ENCODE assay signal across 8 cellular contexts in the genomic region with DNA sequence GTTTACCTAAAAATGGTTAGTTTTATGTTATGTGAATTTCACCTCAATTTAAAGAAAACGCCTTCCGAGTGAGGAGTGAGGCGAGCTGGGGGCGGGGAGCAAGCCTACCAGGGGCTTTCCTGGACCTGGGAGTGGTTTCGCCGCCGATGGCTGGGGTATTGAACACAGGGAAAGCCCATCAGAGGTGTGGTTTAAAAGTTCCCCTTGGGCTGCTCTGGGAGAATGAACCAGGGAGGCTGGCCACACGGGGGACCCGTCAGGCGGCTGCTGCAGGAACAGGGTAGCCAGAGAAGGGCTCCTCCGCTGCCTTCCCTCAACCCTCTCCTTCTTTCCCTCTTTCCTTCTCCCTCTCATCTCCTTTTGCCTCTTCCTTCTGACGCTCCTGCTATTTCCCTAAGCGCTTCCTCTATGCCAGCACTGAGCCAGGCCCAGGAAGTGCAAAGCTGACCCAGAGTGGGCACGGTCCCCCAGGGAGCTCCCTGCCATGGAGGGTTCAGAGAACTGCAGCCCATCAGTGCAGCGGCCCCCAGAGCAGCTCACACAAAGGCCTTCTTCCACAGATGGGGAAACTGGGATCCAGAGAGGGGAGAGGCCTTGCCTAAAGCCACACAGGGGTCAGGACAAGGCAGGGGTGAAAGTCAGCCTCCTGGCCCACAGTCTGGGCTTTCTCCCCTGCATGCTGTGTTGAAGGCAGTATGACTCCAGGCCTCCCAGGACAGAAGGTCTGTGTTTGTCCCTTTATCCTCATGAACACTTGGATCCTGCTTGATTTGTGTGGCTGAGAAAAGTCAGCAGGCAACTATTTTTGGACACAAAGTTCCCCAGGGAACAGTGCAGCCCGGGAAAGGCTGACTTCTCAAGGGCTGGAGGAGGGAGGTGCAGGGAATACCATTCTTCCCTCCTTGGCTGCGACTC. TPM values are rescaled to one million over a fixed set of nuclear protein-coding genes. Genes with fewer than 3 reads are reported as not detected.
DNase-seq lines count a peak whose midpoint lies in the region; ATAC-seq and TF ChIP-seq lines count a peak whose summit lies in the region.

No MANE protein-coding gene starts in this region.

- no peaks in the 10 kb centered on the region for H3K9me3 ChIP-seq in ectodermal cell (ENCODE audit: control insufficient read depth, low read length)

- H3K4me3 Mint-ChIP-seq in activated CD4-positive, alpha-beta T cell treated with anti-CD3 and anti-CD28 coated beads, Interleukin-2, amount 10 ng/mL, durations not matched to agents 24 days and 14 days: peak overlapping the region; percentile 96
- peak overlapping the region; percentile 4 to 17 (median 15) for H3K4me3 Mint-ChIP-seq in nephron

- peak; percentile 14 to 35 for DNase-seq in AML-193 (lab: John Stamatoyannopoulos, UW)
- peak; percentile 91 for DNase-seq in activated CD4-positive, alpha-beta T cell treated with anti-CD3 and anti-CD28 coated beads, Interleukin-2, amount 10 ng/mL, durations not matched to agents 24 days and 14 days
- DNase-seq in RKO (ENCODE audit: low spot score): no peak

- peak overlapping the region; percentile 93 for H3K27ac Mint-ChIP-seq in activated CD4-positive, alpha-beta T cell treated with anti-CD3 and anti-CD28 coated beads, Interleukin-2, amount 10 ng/mL, durations not matched to agents 24 days and 14 days
- H3K27ac Mint-ChIP-seq in nephron: peak overlapping the region; percentile 66 to 70 (median 69)

- ATAC-seq in HG02610 (IDR thresholded peaks at IDR 0.05; ENCODE audit: unreplicated experiment) (peak; percentile 30), HG02884 (IDR thresholded peaks at IDR 0.05; ENCODE audit: unreplicated experiment) (no peak)

- intact Hi-C loops in activated CD4-positive, alpha-beta T cell treated with anti-CD3 and anti-CD28 coated beads, Interleukin-2, amount 10 ng/mL, durations not matched to agents 24 days and 14 days (cut with micrococcal nuclease): loop anchor here (2.0 to 10.0 kb wide), 4 partner anchors 16 to 868 kb away; partner anchors contain the start of gene COL27A1

- H3K27me3 ChIP-seq in ectodermal cell (ENCODE audit: control insufficient read depth, insufficient read depth, low read length, poor library complexity, severe bottlenecking): no peaks in the 10 kb centered on the region

- no peaks in the 10 kb centered on the region for H3K27me3 Mint-ChIP-seq in activated CD4-positive, alpha-beta T cell treated with anti-CD3 and anti-CD28 coated beads, Interleukin-2, amount 10 ng/mL, durations not matched to agents 24 days and 14 days
- H3K27me3 Mint-ChIP-seq in nephron (ENCODE audit: low read depth): peaks cover 6% of the 10 kb centered on the region

- peaks cover 59% of the 10 kb centered on the region for H3K4me1 Mint-ChIP-seq in activated CD4-positive, alpha-beta T cell treated with anti-CD3 and anti-CD28 coated beads, Interleukin-2, amount 10 ng/mL, durations not matched to agents 24 days and 14 days
- peaks cover 50% of the 10 kb centered on the region for H3K4me1 Mint-ChIP-seq in nephron

- no peaks in the 10 kb centered on the region for H3K36me3 ChIP-seq in ectodermal cell (ENCODE audit: control insufficient read depth, insufficient read depth, low read length)

- no peak overlapping the region for H3K4me3 ChIP-seq in ectodermal cell (ENCODE audit: insufficient read depth, low read depth, low read length)

- peak in 1 of 3 experiments; percentile 15 for TF ChIP-seq CTCF in nephron (IDR thresholded peaks at IDR 0.05; ENCODE audit: unreplicated experiment in 3 of 3)

- H3K36me3 Mint-ChIP-seq in activated CD4-positive, alpha-beta T cell treated with anti-CD3 and anti-CD28 coated beads, Interleukin-2, amount 10 ng/mL, durations not matched to agents 24 days and 14 days (ENCODE audit: low read depth): peaks cover 69% of the 10 kb centered on the region
- H3K36me3 Mint-ChIP-seq in nephron (ENCODE audit: low read depth): peaks cover 11% of the 10 kb centered on the region

- 36 to 39% methylated on average over 17 of the region's 17 CpGs for WGBS in ectodermal cell, 2 experiments

- peaks cover 41% of the 10 kb centered on the region for H3K4me1 ChIP-seq in ectodermal cell (ENCODE audit: control insufficient read depth, insufficient read depth, low read length)

- no peaks in the 10 kb centered on the region for H3K9me3 Mint-ChIP-seq in activated CD4-positive, alpha-beta T cell treated with anti-CD3 and anti-CD28 coated beads, Interleukin-2, amount 10 ng/mL, durations not matched to agents 24 days and 14 days
- H3K9me3 Mint-ChIP-seq in nephron: no peaks in the 10 kb centered on the region

- H3K27ac ChIP-seq in ectodermal cell (ENCODE audit: insufficient read depth, low read depth, low read length, poor library complexity, severe bottlenecking) (peak overlapping the region; percentile 8), temporal lobe (ENCODE audit: low read depth, low read length) (peak overlapping the region; percentile 90)

RNA-seq across cellular contexts. Expression of gene AKNA, which starts 4.6 kb away (rescaled TPM):
- 149 and 150 TPM in 2 replicates for total RNA-seq in activated CD4-positive, alpha-beta T cell treated with anti-CD3 and anti-CD28 coated beads, Interleukin-2, amount 10 ng/mL, durations not matched to agents 24 days and 14 days
- 14.3 TPM for polyA plus RNA-seq in ectodermal cell (2013, experiment 1 of 4)
- 18.2 TPM for polyA plus RNA-seq in ectodermal cell (2013, experiment 2 of 4)
- polyA plus RNA-seq in ectodermal cell (2013, experiment 3 of 4): 16.5 TPM
- 15.8 TPM for polyA plus RNA-seq in ectodermal cell (2013, experiment 4 of 4)
- total RNA-seq in temporal lobe: 4.7 TPM

RNA-seq across cellular contexts. Expression of gene ORM2, which starts 53.5 kb away (rescaled TPM):
- not detected in 2 replicates for total RNA-seq in activated CD4-positive, alpha-beta T cell treated with anti-CD3 and anti-CD28 coated beads, Interleukin-2, amount 10 ng/mL, durations not matched to agents 24 days and 14 days
- not detected for polyA plus RNA-seq in ectodermal cell (2013, experiment 1 of 4)
- polyA plus RNA-seq in ectodermal cell (2013, experiment 2 of 4): 0.44 TPM
- not detected for polyA plus RNA-seq in ectodermal cell (2013, experiment 3 of 4)
- polyA plus RNA-seq in ectodermal cell (2013, experiment 4 of 4): 0.45 TPM
- not detected for total RNA-seq in temporal lobe

Comparison
In these comparisons a context has a peak if more than half of its experiments do, and no peak if none do; other contexts are left out.
1. RNA of gene AKNA, which starts 4.6 kb away (total RNA-seq): 149 to 150 TPM in activated CD4-positive, alpha-beta T cell treated with anti-CD3 and anti-CD28 coated beads, Interleukin-2, amount 10 ng/mL, durations not matched to agents 24 days and 14 days; 4.7 TPM in temporal lobe (single experiment); every median in the first group is over 10 times any median in the second.